Comparison of ENCODE assay signal across 1 cellular context in genomic region chr17:1829579-1830257, GRCh38.
TF ChIP-seq lines count a peak whose summit lies in the region.

Gene RPA1 (plus strand): TSS chr17:1830005. CDS start chr17:1830094, 89 bp downstream.
Gene SMYD4 (minus strand): TSS chr17:1829902. CDS start chr17:1827994, 1,908 bp downstream.

TF ChIP-seq in GM12878, 131 proteins besides CTCF, POLR2A, EP300 and RAD21 (continued from another document and continues in another):
- TF ChIP-seq ZBTB11 (CRISPR knock-in tag; IDR thresholded peaks at IDR 0.05) (no peak), BHLHE40 (IDR thresholded peaks at IDR 0.05; ENCODE audit: borderline replicate concordance in 1 of 2, low read depth in 2 of 2, low read length in 1 of 2) (peak in 1 of 2 experiments; percentile 80; a peak in 2 of 4 replicates), HDAC6 (IDR thresholded peaks at IDR 0.05; ENCODE audit: unreplicated experiment) (no peak), SUZ12 (IDR thresholded peaks at IDR 0.05; ENCODE audit: unreplicated experiment) (no peak), BMI1 (IDR thresholded peaks at IDR 0.05; ENCODE audit: borderline replicate concordance) (no peak), E2F8 (IDR thresholded peaks at IDR 0.05; ENCODE audit: low read depth, partially characterized antibody) (no peak), FOXK2 (IDR thresholded peaks at IDR 0.05) (no peak), NFYA (IDR thresholded peaks at IDR 0.05; ENCODE audit: borderline replicate concordance, low read depth, low read length) (no peak), SREBF1 (IDR thresholded peaks at IDR 0.05; ENCODE audit: low read length) (no peak), TCF3 (IDR thresholded peaks at IDR 0.05; ENCODE audit: borderline replicate concordance, insufficient read depth, low read depth, low read length) (0 out of 2 replicates have a peak, but pooled peaks have one; percentile 27), ZNF207 (IDR thresholded peaks at IDR 0.05; ENCODE audit: borderline replicate concordance) (peak; percentile 61; the same call in 1 of the 2 replicates), MEF2B (IDR thresholded peaks at IDR 0.05; ENCODE audit: partially characterized antibody, poor library complexity, severe bottlenecking) (no peak), ATF2 (IDR thresholded peaks at IDR 0.05; ENCODE audit: low read length) (no peak), GABPA (IDR thresholded peaks at IDR 0.05; ENCODE audit: low read depth) (no peak), HSF1 (IDR thresholded peaks at IDR 0.05; ENCODE audit: low read depth, low read length) (no peak), EGR1 (IDR thresholded peaks at IDR 0.05; ENCODE audit: borderline replicate concordance in 1 of 2, low read depth in 2 of 2, low read length in 2 of 2) (peak; percentile 17 to 60; a peak in 1 of 3 replicates), RELB (IDR thresholded peaks at IDR 0.05; ENCODE audit: low read depth) (no peak), SKIL (IDR thresholded peaks at IDR 0.05; ENCODE audit: low read depth, poor library complexity, severe bottlenecking) (no peak), IRF4 (IDR thresholded peaks at IDR 0.05; ENCODE audit: low read depth, low read length) (no peak), EED (IDR thresholded peaks at IDR 0.05; ENCODE audit: low read depth) (0 out of 2 replicates have a peak, but pooled peaks have one; percentile 15), RB1 (IDR thresholded peaks at IDR 0.05; ENCODE audit: borderline replicate concordance) (peak; percentile 98; the same call in 1 of the 2 replicates), CHD2 (IDR thresholded peaks at IDR 0.05; ENCODE audit: borderline replicate concordance, low read depth, low read length) (peak; percentile 60), YBX1 (IDR thresholded peaks at IDR 0.05) (no peak), REST (IDR thresholded peaks at IDR 0.05; ENCODE audit: low read depth, low read length) (0 out of 2 replicates have a peak, but pooled peaks have one; percentile 27), KLF5 (IDR thresholded peaks at IDR 0.05; ENCODE audit: partially characterized antibody) (no peak), POU2F2 (IDR thresholded peaks at IDR 0.05; ENCODE audit: borderline replicate concordance, low read depth, low read length) (no peak), CREM (IDR thresholded peaks at IDR 0.05; ENCODE audit: low read depth) (no peak), ZNF687 (IDR thresholded peaks at IDR 0.05) (peak; percentile 72), ZZZ3 (IDR thresholded peaks at IDR 0.05; ENCODE audit: control insufficient read depth, insufficient read length, low read depth) (no peak)
